8 cellular contexts compared by ENCODE assay signal in the genomic region with DNA sequence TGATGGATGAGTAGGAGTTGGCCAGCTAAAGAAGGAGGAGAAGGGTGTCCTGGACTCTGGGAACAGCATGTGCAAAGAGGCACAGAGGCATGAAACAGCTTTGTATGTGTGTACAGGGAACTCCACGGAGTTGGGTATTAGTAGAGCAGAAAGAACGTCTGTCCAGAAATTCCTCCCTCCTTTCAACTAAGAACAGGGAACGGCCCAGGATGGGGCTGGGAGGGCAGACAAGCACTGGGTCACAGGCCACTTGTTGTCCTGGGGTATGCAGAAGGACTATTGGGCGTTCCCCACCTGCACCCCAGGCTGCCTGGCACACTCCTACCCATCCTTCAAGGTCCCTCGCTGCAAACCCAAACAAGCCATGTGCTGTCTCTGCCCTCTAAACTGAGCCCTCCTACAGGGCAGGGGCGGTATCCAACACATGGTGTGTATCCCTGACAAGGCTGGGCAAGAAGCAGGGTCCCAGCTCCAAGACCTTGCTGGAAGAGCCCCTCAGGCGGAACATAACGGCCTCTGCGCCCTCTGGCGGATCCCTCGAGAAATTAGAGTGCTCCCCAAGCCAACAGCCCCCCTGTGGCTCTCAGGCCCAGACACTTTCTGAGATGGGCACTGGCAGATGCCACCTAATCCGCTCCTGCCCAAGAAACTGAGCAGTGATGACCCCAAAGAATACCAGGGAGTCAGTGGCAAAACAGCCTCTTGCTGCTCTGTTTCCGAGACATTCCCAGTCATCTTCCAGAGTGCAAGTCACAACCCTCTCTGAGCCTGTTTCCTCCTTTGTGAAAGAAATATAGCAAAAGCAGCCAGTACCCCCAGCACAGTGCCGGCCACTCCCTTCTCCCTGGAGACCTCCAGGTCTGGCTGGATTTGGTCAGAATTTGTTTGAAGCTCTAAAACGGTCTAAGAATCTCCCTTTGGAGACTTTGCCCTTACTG. TPM values are rescaled to one million over a fixed set of nuclear protein-coding genes. Genes with fewer than 3 reads are reported as not detected.
DNase-seq lines count a peak whose midpoint lies in the region; ATAC-seq and TF ChIP-seq lines count a peak whose summit lies in the region.

No MANE protein-coding gene starts in this region.

- no peak for TF ChIP-seq POLR2A in testis (IDR thresholded peaks at IDR 0.05)

- DNase-seq in DND-41 (peak; percentile 59), LNCaP clone FGC (ENCODE audit: low read depth) (no peak), cerebellum (ENCODE audit: low spot score) (peak; percentile 37), testis (peak; percentile 38), GF-D8 (lab: John Stamatoyannopoulos, UW) (no peak)
- peak; percentile 21 for DNase-seq in activated CD4-positive, CD25-positive, alpha-beta regulatory T cell treated with anti-CD3 and anti-CD28 coated beads, Interleukin-2, amount 50 U/mL, for 16 hours (ENCODE audit: low read depth, low spot score)

- H4K20me1 ChIP-seq in DND-41 (ENCODE audit: insufficient read depth, low read length), result peaks cover 20% of the 10 kb centered on the region

- no peaks in the 10 kb centered on the region for H3K9me3 ChIP-seq in DND-41 (ENCODE audit: insufficient read depth, low read length, severe bottlenecking)
- H3K9me3 ChIP-seq in mucosa of stomach (ENCODE audit: control insufficient read depth, low read length), result no peaks in the 10 kb centered on the region
- H3K9me3 ChIP-seq in testis, result no peaks in the 10 kb centered on the region

- H3K27ac ChIP-seq in DND-41 (ENCODE audit: low read length) (no peak overlapping the region), testis (no peak overlapping the region)

- TF ChIP-seq CTCF in DND-41 (IDR thresholded peaks at IDR 0.05; ENCODE audit: borderline replicate concordance, extremely low read depth, low read length, poor library complexity, severe bottlenecking) (peak; percentile 84), LNCaP clone FGC (IDR thresholded peaks at IDR 0.05; ENCODE audit: control insufficient read depth, extremely low read depth, insufficient read depth) (peak; percentile 65), testis (IDR thresholded peaks at IDR 0.05) (peak; percentile 27 to 61 (median 33))

- no peak overlapping the region for H3K4me3 ChIP-seq in DND-41 (ENCODE audit: low read depth in 1 of 2, low read length in 2 of 2)
- H3K4me3 ChIP-seq in LNCaP clone FGC (ENCODE audit: low read depth, low read length), result no peak overlapping the region
- H3K4me3 ChIP-seq in mucosa of stomach (ENCODE audit: low read length), result peak overlapping the region; percentile 8
- H3K4me3 ChIP-seq in testis, result no peak overlapping the region

- ATAC-seq in DND-41 (ENCODE audit: insufficient read depth, low read depth) (peak; percentile 59), GM19351 (IDR thresholded peaks at IDR 0.05; ENCODE audit: unreplicated experiment) (no peak)

- WGBS in testis, 2 donors, result 41 to 53% methylated on average over 8 to 15 of the region's 15 CpGs

- H3K4me1 ChIP-seq in DND-41 (ENCODE audit: insufficient read depth, low read length) (peaks cover 11% of the 10 kb centered on the region), mucosa of stomach (ENCODE audit: control insufficient read depth, insufficient read depth, low read length) (no peaks in the 10 kb centered on the region), testis (peaks cover 5% of the 10 kb centered on the region)

- H3K9ac ChIP-seq in DND-41 (ENCODE audit: low read depth, low read length), result no peak overlapping the region
- no peak overlapping the region for H3K9ac ChIP-seq in mucosa of stomach (ENCODE audit: low read length)

- H3K36me3 ChIP-seq in DND-41 (ENCODE audit: insufficient read depth, low read length) (no peaks in the 10 kb centered on the region), mucosa of stomach (ENCODE audit: control insufficient read depth, insufficient read depth, low read length) (no peaks in the 10 kb centered on the region), testis (ENCODE audit: low read depth, missing control alignments) (no peaks in the 10 kb centered on the region)

- H2AFZ ChIP-seq in DND-41 (ENCODE audit: low read depth, low read length), result no peak overlapping the region

- no peaks in the 10 kb centered on the region for H3K79me2 ChIP-seq in DND-41 (ENCODE audit: insufficient read depth, low read length)

- intact Hi-C loops in testis (cut with DNase I; ENCODE audit: low total_unique reads), result loop anchor here (10.0 kb wide), 1 partner anchor 114 kb away; no protein-coding TSS in a partner anchor

- peaks cover 25% of the 10 kb centered on the region for H3K27me3 ChIP-seq in DND-41 (ENCODE audit: insufficient read depth, low read length, poor library complexity)
- peaks cover 82% of the 10 kb centered on the region for H3K27me3 ChIP-seq in mucosa of stomach (ENCODE audit: control insufficient read depth, insufficient read depth, low read length)
- H3K27me3 ChIP-seq in testis, result no peaks in the 10 kb centered on the region

- no peak overlapping the region for H3K4me2 ChIP-seq in DND-41 (ENCODE audit: insufficient read depth, low read length)

RNA-seq across cellular contexts. Expression of a gene that starts 1.6 kb away (rescaled TPM):
- total RNA-seq in cerebellum, result 5.7 TPM
- 1 to 10 TPM; 5.3 to 5.7 TPM for total RNA-seq in testis
- polyA plus RNA-seq in testis (ENCODE audit: insufficient read depth, low read depth, low replicate concordance), result 4.8 TPM

RNA-seq across cellular contexts. Expression of a gene that starts 57.3 kb away (rescaled TPM):
- total RNA-seq in cerebellum, result 5.4 TPM
- total RNA-seq in testis, result 1 to 10 TPM; 8.1 to 8.2 TPM
- polyA plus RNA-seq in testis (ENCODE audit: insufficient read depth, low read depth, low replicate concordance), result 7.5 TPM

Comparison
In these comparisons a context has a peak if more than half of its experiments do, and no peak if none do; other contexts are left out.
1. DNase-seq: peak in DND-41 (single experiment), activated CD4-positive, CD25-positive, alpha-beta regulatory T cell treated with anti-CD3 and anti-CD28 coated beads, Interleukin-2, amount 50 U/mL, for 16 hours (single experiment), cerebellum (single experiment) and testis (single experiment); none in LNCaP clone FGC (single experiment) and GF-D8 (single experiment).
2. CTCF ChIP-seq: peak in every context shown above with its lines; median percentile 84 in DND-41; 65 in LNCaP clone FGC; 33 in testis.